ENCODE assay signal across 12 cellular contexts in genomic region chr2:155377931-155378444, GRCh38.
DNase-seq lines count a peak whose midpoint lies in the region; ATAC-seq, FAIRE-seq and TF ChIP-seq lines count a peak whose summit lies in the region.
"Had no signal": no experiment of that assay in that cellular context is flagged by ENCODE, and none has a peak within 500 bp of the region (broad histone marks: within the 10 kb centered on the region; RNA-seq: fewer than 3 reads in every experiment).

No MANE protein-coding gene starts in this region.

- H3K27ac Mint-ChIP-seq in activated CD4-positive, alpha-beta T cell treated with anti-CD3 and anti-CD28 coated beads for 36 hours, result no peak overlapping the region
- no peak overlapping the region for H3K27ac Mint-ChIP-seq in activated CD4-positive, alpha-beta T cell treated with anti-CD3 and anti-CD28 coated beads, Interleukin-2, amount 10 ng/mL, durations not matched to agents 7 days and 5 days
- peak overlapping the region; percentile 59 for H3K27ac Mint-ChIP-seq in activated T-helper 17 cell treated with anti-CD3 and anti-CD28 coated beads, Interleukin-2, amount 50 U/mL, for 72 hours
- H3K27ac Mint-ChIP-seq in memory B cell, result no peak overlapping the region

- CTCF ChIA-PET in activated CD4-positive, alpha-beta T cell treated with anti-CD3 and anti-CD28 coated beads for 36 hours (lab: Charles Lee), result interaction anchor here (0.5 to 2.7 kb wide), 5 partner anchors 10 to 1816 kb away, joined by 3 to 16 read pairs (median 8); no protein-coding TSS in a partner anchor
- CTCF ChIA-PET in activated CD4-positive, alpha-beta T cell treated with anti-CD3 and anti-CD28 coated beads, Interleukin-2, amount 10 ng/mL, durations not matched to agents 7 days and 5 days (lab: Charles Lee), result no interaction called here

- H3K36me3 Mint-ChIP-seq in activated CD4-positive, alpha-beta T cell treated with anti-CD3 and anti-CD28 coated beads for 36 hours (ENCODE audit: low read depth), result no peaks in the 10 kb centered on the region
- no peaks in the 10 kb centered on the region for H3K36me3 Mint-ChIP-seq in activated CD4-positive, alpha-beta T cell treated with anti-CD3 and anti-CD28 coated beads, Interleukin-2, amount 10 ng/mL, durations not matched to agents 7 days and 5 days (ENCODE audit: low read depth)
- H3K36me3 Mint-ChIP-seq in activated T-helper 17 cell treated with anti-CD3 and anti-CD28 coated beads, Interleukin-2, amount 50 U/mL, for 72 hours (ENCODE audit: low read depth), result no peaks in the 10 kb centered on the region
- no peaks in the 10 kb centered on the region for H3K36me3 Mint-ChIP-seq in memory B cell
- H3K36me3 Mint-ChIP-seq: brain had no signal

- TF ChIP-seq POLR2A in H54 (IDR thresholded peaks at IDR 0.05; ENCODE audit: low read depth, low read length), result no peak

- peaks cover 13% of the 10 kb centered on the region for H3K4me1 Mint-ChIP-seq in activated CD4-positive, alpha-beta T cell treated with anti-CD3 and anti-CD28 coated beads for 36 hours
- H3K4me1 Mint-ChIP-seq in activated CD4-positive, alpha-beta T cell treated with anti-CD3 and anti-CD28 coated beads, Interleukin-2, amount 10 ng/mL, durations not matched to agents 7 days and 5 days, result no peaks in the 10 kb centered on the region
- peaks cover 16% of the 10 kb centered on the region for H3K4me1 Mint-ChIP-seq in activated T-helper 17 cell treated with anti-CD3 and anti-CD28 coated beads, Interleukin-2, amount 50 U/mL, for 72 hours
- H3K4me1 Mint-ChIP-seq in memory B cell, result peaks cover 3% of the 10 kb centered on the region

- peak; percentile 22 for DNase-seq in activated CD4-positive, alpha-beta T cell treated with anti-CD3 and anti-CD28 coated beads for 36 hours
- no peak for DNase-seq in activated CD4-positive, alpha-beta T cell treated with anti-CD3 and anti-CD28 coated beads, Interleukin-2, amount 10 ng/mL, durations not matched to agents 7 days and 5 days
- DNase-seq in memory B cell (ENCODE audit: low spot score in 2 of 2) (no peak), H54 (ENCODE audit: insufficient read length, low spot score) (no peak), LoVo (ENCODE audit: low spot score) (no peak)
- DNase-seq in activated naive CD4-positive, alpha-beta T cell treated with Interleukin-2 at 50 U/mL for 16 hours, result no peak
- DNase-seq: ovary; stimulated activated CD4-positive, alpha-beta T cell treated with anti-CD3 and anti-CD28 coated beads, Interleukin-12 subunit alpha, Interleukin-12 subunit beta, amount 100 ng/mL, for 4 hours had no signal

- POLR2A ChIA-PET in activated CD4-positive, alpha-beta T cell treated with anti-CD3 and anti-CD28 coated beads for 36 hours (lab: Charles Lee), result no interaction called here
- POLR2A ChIA-PET in activated CD4-positive, alpha-beta T cell treated with anti-CD3 and anti-CD28 coated beads, Interleukin-2, amount 10 ng/mL, durations not matched to agents 7 days and 5 days (lab: Charles Lee), result no interaction called here

- intact Hi-C loops in activated CD4-positive, alpha-beta T cell treated with anti-CD3 and anti-CD28 coated beads for 36 hours (cut with DNase I, micrococcal nuclease), result loop anchor here (1.0 to 10.0 kb wide), 10 partner anchors 277 to 1815 kb away; partner anchors contain the start of gene NR4A2 (in 2 of the 2)

- H3K9me3 Mint-ChIP-seq in activated CD4-positive, alpha-beta T cell treated with anti-CD3 and anti-CD28 coated beads for 36 hours (ENCODE audit: low read depth), result no peaks in the 10 kb centered on the region
- H3K9me3 Mint-ChIP-seq in activated CD4-positive, alpha-beta T cell treated with anti-CD3 and anti-CD28 coated beads, Interleukin-2, amount 10 ng/mL, durations not matched to agents 7 days and 5 days, result no peaks in the 10 kb centered on the region
- no peaks in the 10 kb centered on the region for H3K9me3 Mint-ChIP-seq in activated T-helper 17 cell treated with anti-CD3 and anti-CD28 coated beads, Interleukin-2, amount 50 U/mL, for 72 hours
- no peaks in the 10 kb centered on the region for H3K9me3 Mint-ChIP-seq in memory B cell
- H3K9me3 Mint-ChIP-seq: brain had no signal

- ATAC-seq in activated CD4-positive, alpha-beta T cell treated with anti-CD3 and anti-CD28 coated beads for 36 hours, result peak; percentile 84
- ATAC-seq in HG02885 (IDR thresholded peaks at IDR 0.05; ENCODE audit: poor library complexity, unreplicated experiment) (peak; percentile 57), memory B cell (ENCODE audit: low read depth) (peak; percentile 27)
- peak; percentile 91 for ATAC-seq in activated T-helper 17 cell treated with anti-CD3 and anti-CD28 coated beads, Interleukin-2, amount 50 U/mL, for 72 hours (replicated peaks)

- no peak overlapping the region for H3K4me3 Mint-ChIP-seq in activated CD4-positive, alpha-beta T cell treated with anti-CD3 and anti-CD28 coated beads for 36 hours
- no peak overlapping the region for H3K4me3 Mint-ChIP-seq in activated CD4-positive, alpha-beta T cell treated with anti-CD3 and anti-CD28 coated beads, Interleukin-2, amount 10 ng/mL, durations not matched to agents 7 days and 5 days
- H3K4me3 Mint-ChIP-seq in activated T-helper 17 cell treated with anti-CD3 and anti-CD28 coated beads, Interleukin-2, amount 50 U/mL, for 72 hours, result peak overlapping the region; percentile 38
- no peak overlapping the region for H3K4me3 Mint-ChIP-seq in memory B cell

- FAIRE-seq in H54 (lab: Jason Lieb, UNC), result no peak
- FAIRE-seq: GM12892 had no signal

- H3K27me3 Mint-ChIP-seq in activated CD4-positive, alpha-beta T cell treated with anti-CD3 and anti-CD28 coated beads for 36 hours, result peaks cover 2% of the 10 kb centered on the region
- peaks cover 5% of the 10 kb centered on the region for H3K27me3 Mint-ChIP-seq in activated CD4-positive, alpha-beta T cell treated with anti-CD3 and anti-CD28 coated beads, Interleukin-2, amount 10 ng/mL, durations not matched to agents 7 days and 5 days
- no peaks in the 10 kb centered on the region for H3K27me3 Mint-ChIP-seq in activated T-helper 17 cell treated with anti-CD3 and anti-CD28 coated beads, Interleukin-2, amount 50 U/mL, for 72 hours
- H3K27me3 Mint-ChIP-seq in memory B cell, result no peaks in the 10 kb centered on the region
- H3K27me3 Mint-ChIP-seq: brain had no signal

Comparison
In these comparisons a context has a peak if more than half of its experiments do, and no peak if none do; other contexts are left out.
1. ATAC-seq: peak in every context shown above with its lines; median percentile 91 in activated T-helper 17 cell treated with anti-CD3 and anti-CD28 coated beads, Interleukin-2, amount 50 U/mL, for 72 hours; 84 in activated CD4-positive, alpha-beta T cell treated with anti-CD3 and anti-CD28 coated beads for 36 hours; 57 in HG02885; 27 in memory B cell.